ENCODE assay signal across 8 cellular contexts in the genomic region with DNA sequence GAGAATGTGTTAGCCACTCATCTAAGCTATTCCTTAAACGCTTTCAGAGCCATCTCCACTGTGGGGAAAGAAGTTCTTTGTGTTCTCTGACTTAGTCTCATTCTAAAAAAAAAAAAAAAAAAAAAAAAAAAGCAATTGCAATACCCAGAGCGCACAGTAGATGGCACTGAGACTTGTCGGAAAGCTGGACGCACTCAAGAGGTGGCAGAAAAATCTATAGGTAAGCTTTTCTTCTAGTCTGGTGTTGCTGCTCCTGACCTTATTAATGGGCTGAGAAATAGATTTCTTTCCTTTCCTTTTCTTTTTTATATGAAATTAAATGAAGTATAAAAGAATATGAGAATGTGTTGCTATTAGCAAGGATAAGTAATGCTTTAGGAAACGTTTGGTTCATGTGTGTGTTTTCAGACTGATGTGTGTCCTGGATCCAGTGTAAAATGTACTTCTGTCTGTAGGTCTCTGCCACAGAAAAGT. TPM values are rescaled to one million over a fixed set of nuclear protein-coding genes. Genes with fewer than 3 reads are reported as not detected.
DNase-seq lines count a peak whose midpoint lies in the region; ATAC-seq, FAIRE-seq and TF ChIP-seq lines count a peak whose summit lies in the region.

No MANE protein-coding gene starts in this region.

- POLR2A ChIA-PET in HepG2 (lab: Yijun Ruan, JAX) = interaction anchor here (0.7 kb wide), 1 partner anchor 322 kb away, joined by 4 read pairs; no protein-coding TSS in a partner anchor

- H3K27me3 ChIP-seq in mammary epithelial cell (ENCODE audit: insufficient read depth, low read length) (no peaks in the 10 kb centered on the region), HepG2 (ENCODE audit: control insufficient read depth in 1 of 2, insufficient read depth in 2 of 2, low read length in 2 of 2) (peaks cover 3 to 23% of the 10 kb centered on the region in 2 experiments; a peak in 4 of 5 replicates)

- H3K79me2 ChIP-seq in mammary epithelial cell (ENCODE audit: insufficient read depth, low read length) (peaks cover 2% of the 10 kb centered on the region), HepG2 (ENCODE audit: insufficient read depth, low read length) (no peaks in the 10 kb centered on the region)

- 10% methylated on average over 5 of the region's 5 CpGs for WGBS in mammary epithelial cell (ENCODE audit: low coverage, missing lambda C conversion rate)
- 0% methylated on average over 5 of the region's 5 CpGs for WGBS in HepG2 (ENCODE audit: low lambda C conversion rate)

- no TSS peak for BruUV-seq in Calu3 (replicated peaks; lab: Mats Ljungman, UMichigan)
- no TSS peak for BruUV-seq in mammary epithelial cell (replicated peaks; lab: Mats Ljungman, UMichigan)
- BruUV-seq in HepG2 (replicated peaks; lab: Mats Ljungman, UMichigan) = no TSS peak

- H3K9ac ChIP-seq in mammary epithelial cell (ENCODE audit: insufficient read depth, low read length) (no peak overlapping the region), HepG2 (ENCODE audit: insufficient read depth, low read depth, low read length) (no peak overlapping the region)

- H3K27ac ChIP-seq in mammary epithelial cell (ENCODE audit: insufficient read depth, low read depth, low read length) (no peak overlapping the region), HepG2 (ENCODE audit: extremely low read length, insufficient read depth, low read length) (no peak overlapping the region)

- H3K4me1 ChIP-seq in mammary epithelial cell (ENCODE audit: insufficient read depth, low read length) (peaks cover 30% of the 10 kb centered on the region), HepG2 (ENCODE audit: insufficient read depth, low read length) (peaks cover 23% of the 10 kb centered on the region)

- intact Hi-C loops in Calu3 (cut with micrococcal nuclease; ENCODE audit: unreplicated experiment) = loop anchor here (1.0 kb wide), 1 partner anchor 292 kb away; no protein-coding TSS in a partner anchor
- intact Hi-C loops in mammary epithelial cell (cut with micrococcal nuclease) = loop anchor here (1.0 to 2.0 kb wide), 3 partner anchors 161 to 292 kb away; no protein-coding TSS in a partner anchor
- intact Hi-C loops in HepG2 (cut with micrococcal nuclease; ENCODE audit: unreplicated experiment) = loop anchor here (5.0 kb wide), 3 partner anchors 110 to 725 kb away; no protein-coding TSS in a partner anchor

- no peak overlapping the region for H3K27ac Mint-ChIP-seq in Calu3 (ENCODE audit: unreplicated experiment)

- FAIRE-seq in HepG2 (lab: Jason Lieb, UNC) (peak; percentile 63), urothelium cell line (lab: Jason Lieb, UNC) (no peak)

- in situ Hi-C loops in mammary epithelial cell (cut with MboI; ENCODE audit: low sequenced_read_pairs in 2 of 2) = loop anchor here (10.0 to 25.0 kb wide), 3 partner anchors 287 to 715 kb away; a partner anchor contains a TSS
- in situ Hi-C loops in HepG2 (cut with HindIII; ENCODE audit: extremely low pct_ligation_motif_present, low pct_unique_long_range_greater_than_20kb) = loop anchor here (10.0 kb wide), 1 partner anchor 97 kb away; no protein-coding TSS in a partner anchor

- H3K36me3 ChIP-seq in mammary epithelial cell (ENCODE audit: insufficient read depth, low read length) = no peaks in the 10 kb centered on the region
- H3K36me3 ChIP-seq in HepG2 (replicated peaks in 1 of 2; ENCODE audit: control insufficient read depth in 1 of 2, insufficient read depth in 2 of 2, low read length in 2 of 2) = no peaks in the 10 kb centered on the region

- ATAC-seq in HepG2 (peak; percentile 60), HG03280 (IDR thresholded peaks at IDR 0.05; ENCODE audit: unreplicated experiment) (no peak)

- no peaks in the 10 kb centered on the region for H3K9me3 Mint-ChIP-seq in Calu3 (ENCODE audit: low read depth, unreplicated experiment)

- no peaks in the 10 kb centered on the region for H3K36me3 Mint-ChIP-seq in Calu3 (ENCODE audit: insufficient read depth, unreplicated experiment)

- H3K4me3 Mint-ChIP-seq in Calu3 (ENCODE audit: low read depth, unreplicated experiment) = no peak overlapping the region

- H4K20me1 ChIP-seq in mammary epithelial cell (ENCODE audit: insufficient read depth, low read length) = no peaks in the 10 kb centered on the region
- no peaks in the 10 kb centered on the region; the same call in 1 of the 2 replicates for H4K20me1 ChIP-seq in HepG2 (ENCODE audit: insufficient read depth, low read length)

- H2AFZ ChIP-seq in mammary epithelial cell (ENCODE audit: low read depth, low read length) (peak overlapping the region; percentile 70), HepG2 (ENCODE audit: low read length) (no peak overlapping the region)

- peaks cover 21% of the 10 kb centered on the region for H3K27me3 Mint-ChIP-seq in Calu3 (ENCODE audit: unreplicated experiment)

- H3K4me2 ChIP-seq in mammary epithelial cell (ENCODE audit: insufficient read depth, low read depth, low read length) (peak overlapping the region; percentile 42), HepG2 (ENCODE audit: low read depth, low read length) (no peak overlapping the region)

- no peak for DNase-seq in Calu3
- peak; percentile 74 for DNase-seq in GM20000 (ENCODE audit: low spot score)
- DNase-seq in NCI-H748 (lab: John Stamatoyannopoulos, UW; ENCODE audit: unreplicated experiment) = peak; percentile 82
- peak; percentile 67 for DNase-seq in mammary epithelial cell
- DNase-seq in HepG2 (ENCODE audit: low spot score) = peak; percentile 41
- peak; percentile 45 for DNase-seq in urothelium cell line (ENCODE audit: low spot score)
- no peak for DNase-seq in NCI-H774 (lab: John Stamatoyannopoulos, UW)

- dilution Hi-C loops in mammary epithelial cell (cut with HindIII; ENCODE audit: low sequenced_read_pairs) = loop anchor here (5.0 to 25.0 kb wide), 2 partner anchors 225 to 740 kb away; no protein-coding TSS in a partner anchor

- peaks cover 9% of the 10 kb centered on the region for H3K4me1 Mint-ChIP-seq in Calu3 (ENCODE audit: low read depth, unreplicated experiment)

- H3K9me3 ChIP-seq in mammary epithelial cell (replicated peaks; ENCODE audit: insufficient read depth, low read length) (no peaks in the 10 kb centered on the region), HepG2 (ENCODE audit: low read length) (no peaks in the 10 kb centered on the region)

- TF ChIP-seq CTCF in Calu3 (IDR thresholded peaks at IDR 0.05; ENCODE audit: unreplicated experiment) (peak; percentile 55), GM20000 (IDR thresholded peaks at IDR 0.05; ENCODE audit: extremely low read depth, missing control alignments) (peak; percentile 30), mammary epithelial cell (conservative IDR thresholded peaks at IDR 0.05 in 1 of 2, IDR thresholded peaks at IDR 0.05 in 1 of 2; ENCODE audit: extremely low read depth in 1 of 2, insufficient read depth in 1 of 2, low read depth in 1 of 2, low read length in 2 of 2) (peak; percentile 81 to 82), HepG2 (CRISPR knock-in tag; IDR thresholded peaks at IDR 0.05) (peak; percentile 64)

- no peak for TF ChIP-seq POLR2A in HepG2 (IDR thresholded peaks at IDR 0.05; ENCODE audit: insufficient read depth in 1 of 2, low read depth in 2 of 2, low read length in 2 of 2)

- TF ChIP-seq EP300 in HepG2 (IDR thresholded peaks at IDR 0.05; ENCODE audit: low read depth in 2 of 2, low read length in 2 of 2) = no peak
- TF ChIP-seq EP300 in HepG2 (CRISPR knock-in tag; IDR thresholded peaks at IDR 0.05; ENCODE audit: borderline replicate concordance) = no peak

- H3K4me3 ChIP-seq in mammary epithelial cell (replicated peaks in 1 of 3; ENCODE audit: insufficient read depth in 1 of 3, low read depth in 2 of 3, low read length in 3 of 3) = no peak overlapping the region
- H3K4me3 ChIP-seq in HepG2 (replicated peaks in 1 of 3; ENCODE audit: insufficient read depth in 1 of 3, low read depth in 2 of 3, low read length in 3 of 3) = no peak overlapping the region

- CTCF ChIA-PET in Calu3 (lab: Charles Lee) (interaction anchor here (0.6 to 1.7 kb wide), 8 partner anchors 95 to 981 kb away, joined by 3 to 10 read pairs (median 3); no protein-coding TSS in a partner anchor), mammary epithelial cell (lab: Charles Lee; ENCODE audit: low non-redundant PET) (interaction anchor here (0.5 kb wide), 1 partner anchor 32 kb away, joined by 11 read pairs; no protein-coding TSS in a partner anchor), HepG2 (lab: Yijun Ruan, JAX; ENCODE audit: low intra/inter-chr PET ratio, low total read pairs) (no interaction called here)

- no peak for TF ChIP-seq RAD21 in HepG2 (CRISPR knock-in tag; IDR thresholded peaks at IDR 0.05)

RNA-seq across cellular contexts. Expression of a gene that starts 4.7 kb away (rescaled TPM):
- 3.9 and 4.6 TPM in 2 replicates for total RNA-seq in Calu3 (2022)
- total RNA-seq in mammary epithelial cell = 100 to 1,000 TPM in 1 of 2 donors, 10 to 100 TPM in 1; 48.1 to 126 TPM
- 144 TPM for polyA plus RNA-seq in mammary epithelial cell
- polyA minus RNA-seq in mammary epithelial cell = 171 TPM
- 0.18 TPM in 1 of 2 replicates, not detected in the other for total RNA-seq in HepG2 (2016; rRNA removed; fragmentation: Illumina TruSeq; extraction: Trizol)
- not detected in 2 replicates for total RNA-seq in HepG2 (2016; cell fraction: cytosol; rRNA removed; fragmentation: Illumina TruSeq; extraction: Trizol; ENCODE audit: low read depth)
- total RNA-seq in HepG2 (2016; cell fraction: insoluble cytoplasmic fraction; rRNA removed; fragmentation: Illumina TruSeq; extraction: Trizol) = 0.19 TPM in 1 of 2 replicates, not detected in the other
- total RNA-seq in HepG2 (2016; cell fraction: membrane; rRNA removed; fragmentation: Illumina TruSeq; extraction: Trizol) = 0.07 TPM in 1 of 2 replicates, not detected in the other
- 0.16 TPM in 1 of 2 replicates, not detected in the other for total RNA-seq in HepG2 (2016; cell fraction: nucleus; rRNA removed; fragmentation: Illumina TruSeq; extraction: Trizol)
- polyA plus RNA-seq in HepG2 (2011; rRNA removed) = 0.08 and 0.15 TPM in 2 replicates
- polyA plus RNA-seq in HepG2 (2011; cell fraction: cytosol; rRNA removed) = 0.09 and 0.15 TPM in 2 replicates
- polyA plus RNA-seq in HepG2 (2011; cell fraction: nucleus; rRNA removed) = not detected in 2 replicates
- polyA plus RNA-seq in HepG2 (2012) = 0.08 and 0.20 TPM in 2 replicates
- polyA plus RNA-seq in HepG2 (2016; cell fraction: cytosol; fragmentation: Illumina TruSeq; extraction: Trizol; ENCODE audit: low read depth) = 0.09 TPM in 1 of 2 replicates, not detected in the other
- polyA plus RNA-seq in HepG2 (2016; cell fraction: insoluble cytoplasmic fraction; fragmentation: Illumina TruSeq; extraction: Trizol; ENCODE audit: low read depth) = 0.13 and 0.16 TPM in 2 replicates
- 0.12 and 0.13 TPM in 2 replicates for polyA plus RNA-seq in HepG2 (2016; cell fraction: membrane; fragmentation: Illumina TruSeq; extraction: Trizol; ENCODE audit: low read depth)
- 0.21 and 0.39 TPM in 2 replicates for polyA plus RNA-seq in HepG2 (2016; cell fraction: nucleus; fragmentation: Illumina TruSeq; extraction: Trizol; ENCODE audit: insufficient read depth, low read depth)
- 0.14 and 0.44 TPM in 2 replicates for polyA minus RNA-seq in HepG2 (2011; rRNA and poly(A)+ RNA removed; ENCODE audit: low replicate concordance)
- not detected in 2 replicates for polyA minus RNA-seq in HepG2 (2011; cell fraction: cytosol; rRNA and poly(A)+ RNA removed)
- polyA minus RNA-seq in HepG2 (2011; cell fraction: nucleus; rRNA and poly(A)+ RNA removed) = not detected in 2 replicates

RNA-seq across cellular contexts. Expression of a gene that starts 34.7 kb away (rescaled TPM):
- total RNA-seq in Calu3 (2022) = 0.24 TPM in 1 of 2 replicates, not detected in the other
- 10 to 100 TPM in 1 of 2 donors, 1 to 10 TPM in 1; 2.1 to 27.5 TPM for total RNA-seq in mammary epithelial cell
- 1.4 TPM for polyA plus RNA-seq in mammary epithelial cell
- not detected for polyA minus RNA-seq in mammary epithelial cell
- total RNA-seq in HepG2 (2016; rRNA removed; fragmentation: Illumina TruSeq; extraction: Trizol) = not detected in 2 replicates
- total RNA-seq in HepG2 (2016; cell fraction: cytosol; rRNA removed; fragmentation: Illumina TruSeq; extraction: Trizol; ENCODE audit: low read depth) = not detected in 2 replicates
- not detected in 2 replicates for total RNA-seq in HepG2 (2016; cell fraction: insoluble cytoplasmic fraction; rRNA removed; fragmentation: Illumina TruSeq; extraction: Trizol)
- not detected in 2 replicates for total RNA-seq in HepG2 (2016; cell fraction: membrane; rRNA removed; fragmentation: Illumina TruSeq; extraction: Trizol)
- not detected in 2 replicates for total RNA-seq in HepG2 (2016; cell fraction: nucleus; rRNA removed; fragmentation: Illumina TruSeq; extraction: Trizol)
- polyA plus RNA-seq in HepG2 (2011; rRNA removed) = not detected in 2 replicates
- not detected in 2 replicates for polyA plus RNA-seq in HepG2 (2011; cell fraction: cytosol; rRNA removed)
- not detected in 2 replicates for polyA plus RNA-seq in HepG2 (2011; cell fraction: nucleus; rRNA removed)
- polyA plus RNA-seq in HepG2 (2012) = not detected in 2 replicates
- polyA plus RNA-seq in HepG2 (2016; cell fraction: cytosol; fragmentation: Illumina TruSeq; extraction: Trizol; ENCODE audit: low read depth) = not detected in 2 replicates
- not detected in 2 replicates for polyA plus RNA-seq in HepG2 (2016; cell fraction: insoluble cytoplasmic fraction; fragmentation: Illumina TruSeq; extraction: Trizol; ENCODE audit: low read depth)
- polyA plus RNA-seq in HepG2 (2016; cell fraction: membrane; fragmentation: Illumina TruSeq; extraction: Trizol; ENCODE audit: low read depth) = not detected in 2 replicates
- polyA plus RNA-seq in HepG2 (2016; cell fraction: nucleus; fragmentation: Illumina TruSeq; extraction: Trizol; ENCODE audit: insufficient read depth, low read depth) = not detected in 2 replicates
- not detected in 2 replicates for polyA minus RNA-seq in HepG2 (2011; rRNA and poly(A)+ RNA removed; ENCODE audit: low replicate concordance)
- not detected in 2 replicates for polyA minus RNA-seq in HepG2 (2011; cell fraction: cytosol; rRNA and poly(A)+ RNA removed)
- not detected in 2 replicates for polyA minus RNA-seq in HepG2 (2011; cell fraction: nucleus; rRNA and poly(A)+ RNA removed)

RNA-seq across cellular contexts. Expression of a gene that starts 36.5 kb away (rescaled TPM):
- total RNA-seq in Calu3 (2022) (3.9 and 4.3 TPM in 2 replicates), mammary epithelial cell (1 to 10 TPM; 2.8 to 4.2 TPM), HepG2 (2016; rRNA removed; fragmentation: Illumina TruSeq; extraction: Trizol) (0.03 and 0.04 TPM in 2 replicates)
- polyA plus RNA-seq in mammary epithelial cell (1.3 TPM), HepG2 (2011; rRNA removed) (0.01 and 0.04 TPM in 2 replicates)
- polyA minus RNA-seq in mammary epithelial cell = 3.2 TPM
- under 0.01 TPM in 1 of 2 replicates, not detected in the other for total RNA-seq in HepG2 (2016; cell fraction: cytosol; rRNA removed; fragmentation: Illumina TruSeq; extraction: Trizol; ENCODE audit: low read depth)
- not detected in 2 replicates for total RNA-seq in HepG2 (2016; cell fraction: insoluble cytoplasmic fraction; rRNA removed; fragmentation: Illumina TruSeq; extraction: Trizol)
- not detected in 2 replicates for total RNA-seq in HepG2 (2016; cell fraction: membrane; rRNA removed; fragmentation: Illumina TruSeq; extraction: Trizol)
- total RNA-seq in HepG2 (2016; cell fraction: nucleus; rRNA removed; fragmentation: Illumina TruSeq; extraction: Trizol) = not detected in 2 replicates
- 0.01 TPM in 1 of 2 replicates, not detected in the other for polyA plus RNA-seq in HepG2 (2011; cell fraction: cytosol; rRNA removed)
- not detected in 2 replicates for polyA plus RNA-seq in HepG2 (2011; cell fraction: nucleus; rRNA removed)
- polyA plus RNA-seq in HepG2 (2012) = 0.04 TPM in 1 of 2 replicates, not detected in the other
- polyA plus RNA-seq in HepG2 (2016; cell fraction: cytosol; fragmentation: Illumina TruSeq; extraction: Trizol; ENCODE audit: low read depth) = not detected in 2 replicates
- not detected in 2 replicates for polyA plus RNA-seq in HepG2 (2016; cell fraction: insoluble cytoplasmic fraction; fragmentation: Illumina TruSeq; extraction: Trizol; ENCODE audit: low read depth)
- not detected in 2 replicates for polyA plus RNA-seq in HepG2 (2016; cell fraction: membrane; fragmentation: Illumina TruSeq; extraction: Trizol; ENCODE audit: low read depth)
- not detected in 2 replicates for polyA plus RNA-seq in HepG2 (2016; cell fraction: nucleus; fragmentation: Illumina TruSeq; extraction: Trizol; ENCODE audit: insufficient read depth, low read depth)
- polyA minus RNA-seq in HepG2 (2011; rRNA and poly(A)+ RNA removed; ENCODE audit: low replicate concordance) = 0.02 TPM in 1 of 2 replicates, not detected in the other
- polyA minus RNA-seq in HepG2 (2011; cell fraction: cytosol; rRNA and poly(A)+ RNA removed) = 0.10 TPM in 1 of 2 replicates, not detected in the other
- polyA minus RNA-seq in HepG2 (2011; cell fraction: nucleus; rRNA and poly(A)+ RNA removed) = not detected in 2 replicates

Comparison
In these comparisons a context has a peak if more than half of its experiments do, and no peak if none do; other contexts are left out.
1. DNase-seq: peak in GM20000 (single experiment), NCI-H748 (single experiment), mammary epithelial cell (single experiment), HepG2 (single experiment) and urothelium cell line (single experiment); none in Calu3 (single experiment) and NCI-H774 (single experiment).
2. CTCF ChIP-seq: peak in every context shown above with its lines; median percentile 82 in mammary epithelial cell; 64 in HepG2; 55 in Calu3; 30 in GM20000.